In genomic region chr10:93182790-93183189, GRCh38 we compare ENCODE assay signal across 28 cellular contexts.
"Had no signal": no experiment of that assay in that cellular context is flagged by ENCODE, and none has a peak within 500 bp of the region (broad histone marks: within the 10 kb centered on the region; RNA-seq: fewer than 3 reads in every experiment).

No MANE protein-coding gene starts in this region.

- H3K4me2 ChIP-seq: smooth muscle cell had no signal

- H3K9me3 ChIP-seq: neutrophil, pancreas, prostate gland, spleen, stomach, thoracic aorta, thyroid gland, tibial nerve, upper lobe of right lung, uterus had no signal

- H3K36me3 ChIP-seq: neutrophil, pancreas, prostate gland, spleen, stomach, thoracic aorta, thyroid gland, tibial nerve, upper lobe of right lung, uterus had no signal

- H3K4me1 Mint-ChIP-seq: natural killer cell; neural crest cell; stimulated activated memory B cell treated with anti-CD40 and anti-IgM and Interleukin-4, amounts not matched to agents 10 μg/mL and 1 μg/mL and 100 μg/mL, for 72 hours had no signal

- DNase-seq: naive thymus-derived CD4-positive, alpha-beta T cell; natural killer cell; nephron progenitor cell; nucleus accumbens; pancreas; right cardiac atrium; spleen; stimulated activated CD4-positive, alpha-beta T cell treated with anti-CD3 and anti-CD28 coated beads, Interleukin-12 subunit alpha, Interleukin-12 subunit beta, amount 100 ng/mL, for 4 hours; stimulated activated CD4-positive, alpha-beta T cell treated with anti-CD3 and anti-CD28 coated beads, Interleukin-1b, Interleukin-23, amount 100 ng/mL, for 48 hours; stimulated activated CD4-positive, alpha-beta T cell treated with anti-CD3 and anti-CD28 coated beads, Interleukin-4, amount 100 ng/mL, for 1 hour; stimulated activated CD4-positive, alpha-beta T cell treated with anti-CD3 and anti-CD28 coated beads, Interleukin-4, amount 100 ng/mL, for 4 hours; stimulated activated CD8-positive, alpha-beta memory T cell treated with anti-CD3 and anti-CD28 coated beads, Interleukin-4, amount 100 ng/mL, for 48 hours; stimulated activated naive CD4-positive, alpha-beta T cell; stomach; thyroid gland; upper lobe of right lung; uterus had no signal

- H3K9me3 Mint-ChIP-seq: natural killer cell; stimulated activated naive CD8-positive, alpha-beta T cell treated with anti-CD3 and anti-CD28 coated beads, Interleukin-15, Interleukin-2, amounts not matched to agents 100 ng/mL and 50 ng/mL, for 24 hours; type B pancreatic cell had no signal

- H3K27ac Mint-ChIP-seq: naive thymus-derived CD4-positive, alpha-beta T cell; natural killer cell; nephron progenitor cell; stimulated activated memory B cell treated with anti-CD40 and anti-IgM and Interleukin-4, amounts not matched to agents 10 μg/mL and 1 μg/mL and 100 μg/mL, for 72 hours; stimulated activated naive CD8-positive, alpha-beta T cell treated with anti-CD3 and anti-CD28 coated beads, Interleukin-15, Interleukin-2, amounts not matched to agents 100 ng/mL and 50 ng/mL, for 24 hours; type B pancreatic cell had no signal

- H3K27ac ChIP-seq: neutrophil, pancreas, prostate gland, skin epidermis, stomach, thoracic aorta, thyroid gland, tibial nerve, upper lobe of right lung, uterus had no signal

- H3K36me3 Mint-ChIP-seq: naive thymus-derived CD4-positive, alpha-beta T cell; natural killer cell; stimulated activated memory B cell treated with anti-CD40 and anti-IgM and Interleukin-4, amounts not matched to agents 10 μg/mL and 1 μg/mL and 100 μg/mL, for 72 hours; type B pancreatic cell had no signal

- H3K27me3 ChIP-seq: neutrophil, pancreas, spleen, stomach, thyroid gland, tibial nerve, upper lobe of right lung, uterus had no signal

- H3K4me3 Mint-ChIP-seq: naive thymus-derived CD4-positive, alpha-beta T cell; natural killer cell; nephron progenitor cell; neural crest cell; stimulated activated memory B cell treated with anti-CD40 and anti-IgM and Interleukin-4, amounts not matched to agents 10 μg/mL and 1 μg/mL and 100 μg/mL, for 72 hours; stimulated activated naive CD8-positive, alpha-beta T cell treated with anti-CD3 and anti-CD28 coated beads, Interleukin-15, Interleukin-2, amounts not matched to agents 100 ng/mL and 50 ng/mL, for 24 hours; type B pancreatic cell had no signal

- H3K4me3 ChIP-seq: pancreas, prostate gland, skin epidermis, smooth muscle cell, spleen, stomach, thoracic aorta, thyroid gland, tibial nerve, upper lobe of right lung, uterus had no signal

- ATAC-seq: naive thymus-derived CD4-positive, alpha-beta T cell; natural killer cell; pancreas; right cardiac atrium; sciatic nerve; stimulated activated memory B cell treated with anti-CD40 and anti-IgM and Interleukin-4, amounts not matched to agents 10 μg/mL and 1 μg/mL and 100 μg/mL, for 72 hours; upper lobe of right lung had no signal

- H3K4me1 ChIP-seq: pancreas, prostate gland, stomach, tibial nerve, upper lobe of right lung, uterus had no signal
